Comparison of ENCODE assay signal across 13 cellular contexts in the genomic region with DNA sequence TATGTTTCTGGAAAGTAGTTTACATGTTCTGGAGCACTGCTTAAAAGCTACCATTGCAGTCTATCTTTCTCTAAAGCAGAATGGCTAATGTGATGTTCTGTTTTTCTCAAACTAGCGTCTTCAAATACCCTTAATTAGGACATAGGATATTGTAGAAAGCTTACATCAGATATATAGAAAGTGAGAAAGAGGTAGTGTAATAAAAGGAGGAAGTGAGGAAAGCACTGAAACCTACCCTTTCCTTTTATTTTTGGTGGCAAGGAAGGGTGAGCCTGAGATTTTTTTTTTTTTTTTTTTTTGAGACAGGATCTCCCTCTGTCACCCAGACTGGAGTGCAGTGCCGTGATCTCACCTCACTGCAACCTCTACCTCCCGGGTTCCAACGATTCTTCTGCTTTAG. TPM values are rescaled to one million over a fixed set of nuclear protein-coding genes. Genes with fewer than 3 reads are reported as not detected.
A peak's percentile ranks its signal among the peaks of the same experiment; 100 is the strongest.
DNase-seq lines count a peak whose midpoint lies in the region; ATAC-seq and TF ChIP-seq lines count a peak whose summit lies in the region.
"Had no signal": no experiment of that assay in that cellular context is flagged by ENCODE, and none has a peak within 500 bp of the region (broad histone marks: within the 10 kb centered on the region; RNA-seq: fewer than 3 reads in every experiment).

No MANE protein-coding gene starts in this region.

- 75% methylated on average over 4 of the region's 4 CpGs for WGBS in esophagus muscularis mucosa

- no peaks in the 10 kb centered on the region for H3K27me3 ChIP-seq in BLaER1
- no peaks in the 10 kb centered on the region for H3K27me3 ChIP-seq in esophagus muscularis mucosa
- H3K27me3 ChIP-seq: thyroid gland had no signal

- no peak for TF ChIP-seq EP300 in esophagus muscularis mucosa (IDR thresholded peaks at IDR 0.05)

- no peak overlapping the region for H3K27ac ChIP-seq in BLaER1
- H3K27ac ChIP-seq in esophagus muscularis mucosa (replicated peaks in 1 of 4): no peak overlapping the region
- H3K27ac ChIP-seq: epithelial cell of prostate, thyroid gland, VCaP had no signal

- no peaks in the 10 kb centered on the region for H4K20me1 ChIP-seq in BLaER1

- peaks cover 28% of the 10 kb centered on the region for H3K4me1 ChIP-seq in BLaER1
- H3K4me1 ChIP-seq in esophagus muscularis mucosa: no peaks in the 10 kb centered on the region

- H3K9me3 ChIP-seq in BLaER1 (no peaks in the 10 kb centered on the region), esophagus muscularis mucosa (no peaks in the 10 kb centered on the region)
- H3K9me3 ChIP-seq: thyroid gland had no signal

- H3K9ac ChIP-seq in BLaER1: no peak overlapping the region

- peaks cover 81% of the 10 kb centered on the region for H3K36me3 ChIP-seq in BLaER1
- H3K36me3 ChIP-seq in esophagus muscularis mucosa: peaks cover 26 to 90% (median 55%) of the 10 kb centered on the region in 4 donors

- no peak overlapping the region for H3K4me3 ChIP-seq in BLaER1
- no peak overlapping the region for H3K4me3 ChIP-seq in esophagus muscularis mucosa
- H3K4me3 ChIP-seq: thyroid gland had no signal

- ATAC-seq in GM18868 (IDR thresholded peaks at IDR 0.05; ENCODE audit: unreplicated experiment) (peak; percentile 64), HG03354 (IDR thresholded peaks at IDR 0.05; ENCODE audit: poor library complexity, severe bottlenecking, unreplicated experiment) (peak; percentile 56), HG02840 (IDR thresholded peaks at IDR 0.05; ENCODE audit: low FRiP score, unreplicated experiment) (no peak)

- intact Hi-C loops in esophagus muscularis mucosa (cut with DNase I): no loop called here

- no peak for TF ChIP-seq POLR2A in esophagus muscularis mucosa (IDR thresholded peaks at IDR 0.05; ENCODE audit: low read depth)

- no peak for TF ChIP-seq CTCF in esophagus muscularis mucosa (IDR thresholded peaks at IDR 0.05)

- peak overlapping the region; percentile 14; the same call in 1 of the 2 replicates for H3K4me2 ChIP-seq in BLaER1

- DNase-seq in SKM-1 treated with dmso at 0.1 percent for 144 hours (lab: John Stamatoyannopoulos, UW; ENCODE audit: unreplicated experiment) (peak; percentile 75), DMS153 treated with DMSO at 0.1 percent for 48 hours (lab: John Stamatoyannopoulos, UW; ENCODE audit: unreplicated experiment) (no peak), esophagus muscularis mucosa (ENCODE audit: extremely low spot score) (no peak), NCI-H1436 treated with DMSO at 0.1 percent for 48 hours (lab: John Stamatoyannopoulos, UW) (no peak)
- DNase-seq: NCI-H2107, retina, thyroid gland had no signal

RNA-seq across cellular contexts. Expression of gene SENP2, which starts 9.4 kb away (rescaled TPM):
- total RNA-seq in esophagus muscularis mucosa: 10 to 100 TPM; 22.4 to 32.2 (median 26.8) TPM

RNA-seq across cellular contexts. Expression of gene LIPH, which starts 43.1 kb away (rescaled TPM):
- under 1 TPM in 2 of 4 donors, not detected in 2; 0.06 to 0.34 TPM for total RNA-seq in esophagus muscularis mucosa
